ENCODE assay signal across 18 cellular contexts in genomic region chr4:188903995-188904394, GRCh38.
"Had no signal": no experiment of that assay in that cellular context is flagged by ENCODE, and none has a peak within 500 bp of the region (broad histone marks: within the 10 kb centered on the region; RNA-seq: fewer than 3 reads in every experiment).

No MANE protein-coding gene starts in this region.

- H3K27ac ChIP-seq: body of pancreas, coronary artery, lower lobe of right lung, thoracic aorta had no signal

- H3K4me3 Mint-ChIP-seq: activated B cell treated with CpG ODN at 0.5 μM for 24 hours; activated CD4-positive, alpha-beta T cell treated with anti-CD3 and anti-CD28 coated beads, Interleukin-2, amount 10 ng/mL, durations not matched to agents 24 days and 14 days; activated CD8-positive, alpha-beta T cell treated with anti-CD3 and anti-CD28 coated beads, Interleukin-2, amount 10 ng/mL, durations not matched to agents 7 days and 5 days; activated naive CD8-positive, alpha-beta T cell; stimulated activated effector memory CD8-positive, alpha-beta T cell treated with anti-CD3 and anti-CD28 coated beads, Interleukin-12 subunit alpha, Interleukin-12 subunit beta, amount 100 ng/mL, for 72 hours had no signal

- H3K36me3 ChIP-seq: lower lobe of right lung, thoracic aorta had no signal

- H3K36me3 Mint-ChIP-seq: activated naive CD8-positive, alpha-beta T cell; stimulated activated effector memory CD8-positive, alpha-beta T cell treated with anti-CD3 and anti-CD28 coated beads, Interleukin-12 subunit alpha, Interleukin-12 subunit beta, amount 100 ng/mL, for 72 hours had no signal

- H3K27me3 Mint-ChIP-seq: activated B cell treated with CpG ODN at 0.5 μM for 24 hours; activated CD4-positive, alpha-beta T cell treated with anti-CD3 and anti-CD28 coated beads, Interleukin-2, amount 10 ng/mL, durations not matched to agents 24 days and 14 days; activated naive CD8-positive, alpha-beta T cell had no signal

- H3K4me3 ChIP-seq: body of pancreas, coronary artery, lower lobe of right lung, thoracic aorta had no signal

- DNase-seq: activated B cell treated with CpG ODN at 0.5 μM for 24 hours; activated CD4-positive, alpha-beta T cell treated with anti-CD3 and anti-CD28 coated beads, Interleukin-2, amount 10 ng/mL, durations not matched to agents 24 days and 14 days; activated CD8-positive, alpha-beta memory T cell treated with anti-CD3 and anti-CD28 coated beads, Interleukin-2, amount 50 U/mL, for 4 hours; activated CD8-positive, alpha-beta T cell treated with anti-CD3 and anti-CD28 coated beads, Interleukin-2, amount 10 ng/mL, durations not matched to agents 7 days and 5 days; activated gamma-delta T cell treated with Interleukin-2 at 50 U/mL for 16 hours; amniotic stem cell; body of pancreas; central memory CD4-positive, alpha-beta T cell; head of caudate nucleus; left colon; lower lobe of right lung; midbrain; retina; T-helper 2 cell had no signal

- H3K9me3 ChIP-seq: body of pancreas, lower lobe of right lung, thoracic aorta had no signal

- H3K27ac Mint-ChIP-seq: activated B cell treated with CpG ODN at 0.5 μM for 24 hours; activated CD4-positive, alpha-beta T cell treated with anti-CD3 and anti-CD28 coated beads, Interleukin-2, amount 10 ng/mL, durations not matched to agents 24 days and 14 days; activated CD8-positive, alpha-beta T cell treated with anti-CD3 and anti-CD28 coated beads, Interleukin-2, amount 10 ng/mL, durations not matched to agents 7 days and 5 days; activated naive CD8-positive, alpha-beta T cell; stimulated activated effector memory CD8-positive, alpha-beta T cell treated with anti-CD3 and anti-CD28 coated beads, Interleukin-12 subunit alpha, Interleukin-12 subunit beta, amount 100 ng/mL, for 72 hours had no signal

- H3K4me1 Mint-ChIP-seq: activated B cell treated with CpG ODN at 0.5 μM for 24 hours; activated CD4-positive, alpha-beta T cell treated with anti-CD3 and anti-CD28 coated beads, Interleukin-2, amount 10 ng/mL, durations not matched to agents 24 days and 14 days; stimulated activated effector memory CD8-positive, alpha-beta T cell treated with anti-CD3 and anti-CD28 coated beads, Interleukin-12 subunit alpha, Interleukin-12 subunit beta, amount 100 ng/mL, for 72 hours had no signal

- H3K4me1 ChIP-seq: body of pancreas, lower lobe of right lung had no signal

- ATAC-seq: activated CD8-positive, alpha-beta T cell treated with anti-CD3 and anti-CD28 coated beads, Interleukin-2, amount 10 ng/mL, durations not matched to agents 7 days and 5 days; body of pancreas; left colon; lower lobe of right lung; stimulated activated effector memory CD8-positive, alpha-beta T cell treated with anti-CD3 and anti-CD28 coated beads, Interleukin-12 subunit alpha, Interleukin-12 subunit beta, amount 100 ng/mL, for 72 hours had no signal

- H3K27me3 ChIP-seq: body of pancreas had no signal

- H3K9me3 Mint-ChIP-seq: activated B cell treated with CpG ODN at 0.5 μM for 24 hours had no signal
